11 cellular contexts compared by ENCODE assay signal in genomic region chr15:39594056-39594763, GRCh38. TPM values are rescaled to one million over a fixed set of nuclear protein-coding genes. Genes with fewer than 3 reads are reported as not detected.
A peak's percentile ranks its signal among the peaks of the same experiment; 100 is the strongest.
DNase-seq lines count a peak whose midpoint lies in the region; ATAC-seq and TF ChIP-seq lines count a peak whose summit lies in the region.
"Had no signal": no experiment of that assay in that cellular context is flagged by ENCODE, and none has a peak within 500 bp of the region (broad histone marks: within the 10 kb centered on the region; RNA-seq: fewer than 3 reads in every experiment).

No MANE protein-coding gene starts in this region.

- no peak for TF ChIP-seq POLR2A in thyroid gland (IDR thresholded peaks at IDR 0.05)

- H3K27me3 ChIP-seq in osteoblast (ENCODE audit: insufficient read depth, low read length): no peaks in the 10 kb centered on the region
- H3K27me3 ChIP-seq in thyroid gland: no peaks in the 10 kb centered on the region

- H3K79me2 ChIP-seq in osteoblast (ENCODE audit: insufficient read depth, low read length): no peaks in the 10 kb centered on the region

- DNase-seq in ELR (ENCODE audit: low read depth) (peak; percentile 37), RPMI7951 (ENCODE audit: low read depth) (peak; percentile 25), chondrocyte (ENCODE audit: low spot score) (no peak), osteoblast (ENCODE audit: insufficient read length, low spot score, missing footprints) (no peak), thyroid gland (no peak), NCI-H1105 treated with DMSO at 0.1 percent for 48 hours (lab: John Stamatoyannopoulos, UW) (no peak)
- DNase-seq: GF-D8, NCI-H1694, posterior cingulate gyrus had no signal

- no peak for ATAC-seq in HG02571 (IDR thresholded peaks at IDR 0.05; ENCODE audit: unreplicated experiment)

- H2AFZ ChIP-seq in osteoblast (ENCODE audit: low read length): no peak overlapping the region

- WGBS in thyroid gland, 2 donors: 91 to 95% methylated on average over 8 of the region's 8 CpGs

- H3K4me1 Mint-ChIP-seq in chondrocyte (ENCODE audit: low read depth): peaks cover 87% of the 10 kb centered on the region

- H3K36me3 ChIP-seq in osteoblast (ENCODE audit: insufficient read depth, low read length) (peaks cover 73% of the 10 kb centered on the region), thyroid gland (peaks cover 0 to 13% of the 10 kb centered on the region in 2 donors)

- H3K4me3 ChIP-seq in osteoblast (ENCODE audit: insufficient read depth, low read length) (peak overlapping the region; percentile 27), thyroid gland (replicated peaks in 1 of 3) (no peak overlapping the region)

- H3K9me3 ChIP-seq in osteoblast (ENCODE audit: low read depth, low read length) (no peaks in the 10 kb centered on the region), thyroid gland (no peaks in the 10 kb centered on the region)

- no peaks in the 10 kb centered on the region for H3K27me3 Mint-ChIP-seq in chondrocyte (ENCODE audit: low read depth)

- peaks cover 64% of the 10 kb centered on the region for H3K36me3 Mint-ChIP-seq in chondrocyte (ENCODE audit: low read depth)

- peak overlapping the region; percentile 49 for H3K4me2 ChIP-seq in osteoblast (ENCODE audit: insufficient read depth, low read length)

- intact Hi-C loops in thyroid gland (cut with DNase I): no loop called here

- peak overlapping the region; percentile 74 for H3K27ac Mint-ChIP-seq in chondrocyte (ENCODE audit: unreplicated experiment)
- H3K27ac Mint-ChIP-seq: T-helper 2 cell treated with Interferon-gamma antibody and Interleukin-4, amounts not matched to agents 5 μg/mL and 100 μg/mL, for 36 hours had no signal

- H3K27ac ChIP-seq in osteoblast (ENCODE audit: low read depth, low read length) (peak overlapping the region; percentile 6), thyroid gland (no peak overlapping the region)

- H4K20me1 ChIP-seq in osteoblast (ENCODE audit: insufficient read depth, low read length): peaks cover 54% of the 10 kb centered on the region

- H3K4me1 ChIP-seq in osteoblast (ENCODE audit: insufficient read depth, low read length): no peaks in the 10 kb centered on the region
- H3K4me1 ChIP-seq in thyroid gland: no peaks in the 10 kb centered on the region

- peak; percentile 13 for TF ChIP-seq CTCF in chondrocyte (IDR thresholded peaks at IDR 0.05)
- no peak for TF ChIP-seq CTCF in osteoblast (IDR thresholded peaks at IDR 0.05; ENCODE audit: extremely low read depth, low read depth, low read length)
- no peak for TF ChIP-seq CTCF in thyroid gland (IDR thresholded peaks at IDR 0.05)

- H3K4me3 Mint-ChIP-seq in chondrocyte (ENCODE audit: unreplicated experiment): peak overlapping the region; percentile 25
- H3K4me3 Mint-ChIP-seq: T-helper 2 cell treated with Interferon-gamma antibody and Interleukin-4, amounts not matched to agents 5 μg/mL and 100 μg/mL, for 36 hours had no signal

- no peaks in the 10 kb centered on the region for H3K9me3 Mint-ChIP-seq in chondrocyte (ENCODE audit: low read depth)
- H3K9me3 Mint-ChIP-seq: T-helper 2 cell treated with Interferon-gamma antibody and Interleukin-4, amounts not matched to agents 5 μg/mL and 100 μg/mL, for 36 hours had no signal

RNA-seq across cellular contexts. Expression of gene THBS1, which starts 13.3 kb away (rescaled TPM):
- 593 and 598 TPM in 2 replicates for total RNA-seq in RPMI7951 (2014; rRNA removed; shearing (Covaris generic))
- total RNA-seq in chondrocyte: 1,967 to 2,361 TPM (median 2,311 TPM) in 3 replicates
- total RNA-seq in osteoblast: 6,477 and 8,941 TPM in 2 replicates
- 100 to 1,000 TPM in 1 of 4 donors, 10 to 100 TPM in 3; 15.3 to 155 (median 57.8) TPM for total RNA-seq in thyroid gland

Comparison
In these comparisons a context has a peak if more than half of its experiments do, and no peak if none do; other contexts are left out.
1. DNase-seq: peak in ELR (single experiment) and RPMI7951 (single experiment); none in chondrocyte (single experiment), osteoblast (single experiment), thyroid gland (0 of 2) and NCI-H1105 treated with DMSO at 0.1 percent for 48 hours (single experiment).